Comparison of ENCODE assay signal across 8 cellular contexts in genomic region chr2:206556357-206556949, GRCh38.
DNase-seq lines count a peak whose midpoint lies in the region; TF ChIP-seq lines count a peak whose summit lies in the region.

No MANE protein-coding gene starts in this region.

- H3K4me3 Mint-ChIP-seq in MCF 10A (ENCODE audit: unreplicated experiment) = no peak overlapping the region

- no peak overlapping the region for H3K27ac Mint-ChIP-seq in MCF 10A (ENCODE audit: low read depth, unreplicated experiment)

- H3K4me1 ChIP-seq in breast epithelium (no peaks in the 10 kb centered on the region), fibroblast of lung (ENCODE audit: control insufficient read depth, extremely low read depth, insufficient read depth, low read length) (no peaks in the 10 kb centered on the region)

- no peak overlapping the region for H3K4me3 ChIP-seq in breast epithelium
- no peak overlapping the region for H3K4me3 ChIP-seq in fibroblast of lung (replicated peaks in 1 of 4; ENCODE audit: control extremely low read depth in 1 of 4, insufficient read depth in 1 of 4, low read depth in 3 of 4, low read length in 4 of 4)

- no peaks in the 10 kb centered on the region for H3K36me3 Mint-ChIP-seq in MCF 10A (ENCODE audit: insufficient read depth, unreplicated experiment)

- peaks cover 6% of the 10 kb centered on the region for H3K4me1 Mint-ChIP-seq in MCF 10A (ENCODE audit: insufficient read depth, unreplicated experiment)

- no peak overlapping the region for H2AFZ ChIP-seq in fibroblast of lung (ENCODE audit: low read length)

- no peaks in the 10 kb centered on the region for H3K27me3 ChIP-seq in breast epithelium
- no peaks in the 10 kb centered on the region for H3K27me3 ChIP-seq in fibroblast of lung (ENCODE audit: control insufficient read depth, insufficient read depth, low read length)

- H3K4me2 ChIP-seq in fibroblast of lung (ENCODE audit: extremely low read depth, insufficient read depth, low read length) = no peak overlapping the region

- BruUV-seq in MCF 10A (replicated peaks; lab: Mats Ljungman, UMichigan) = no TSS peak

- H3K27ac ChIP-seq in breast epithelium (no peak overlapping the region), fibroblast of lung (ENCODE audit: insufficient read depth, low read length) (no peak overlapping the region)

- H3K79me2 ChIP-seq in fibroblast of lung (ENCODE audit: control insufficient read depth, insufficient read depth, low read length) = no peaks in the 10 kb centered on the region

- no peak overlapping the region for H3K9ac ChIP-seq in fibroblast of lung (ENCODE audit: insufficient read depth, low read length)

- TF ChIP-seq CTCF in MCF 10A (IDR thresholded peaks at IDR 0.05; ENCODE audit: unreplicated experiment) (peak; percentile 49), breast epithelium (IDR thresholded peaks at IDR 0.05) (no peak), fibroblast of lung (conservative IDR thresholded peaks at IDR 0.05 in 1 of 2, IDR thresholded peaks at IDR 0.05 in 1 of 2; ENCODE audit: low read depth in 1 of 2, low read length in 2 of 2) (peak; percentile 36 to 60)

- H3K36me3 ChIP-seq in breast epithelium = no peaks in the 10 kb centered on the region
- H3K36me3 ChIP-seq in fibroblast of lung (ENCODE audit: control insufficient read depth, insufficient read depth, low read length) = no peaks in the 10 kb centered on the region

- no peak for TF ChIP-seq POLR2A in breast epithelium (IDR thresholded peaks at IDR 0.05)

- H3K9me3 Mint-ChIP-seq in MCF 10A (ENCODE audit: unreplicated experiment) = no peaks in the 10 kb centered on the region

- intact Hi-C loops in MCF 10A (cut with micrococcal nuclease) = loop anchor here (1.0 to 5.0 kb wide), 3 partner anchors 211 to 394 kb away; partner anchors contain the start of genes FASTKD2 and MDH1B
- intact Hi-C loops in breast epithelium (cut with DNase I; ENCODE audit: low total_unique reads) = no loop called here

- peak; percentile 57 for DNase-seq in MCF 10A (ENCODE audit: unreplicated experiment)
- DNase-seq in breast epithelium (ENCODE audit: low spot score in 2 of 2) = no peak
- DNase-seq in HT1080 (ENCODE audit: low read depth) = peak; percentile 48
- peak; percentile 47 for DNase-seq in RPMI7951 (ENCODE audit: low read depth)
- DNase-seq in fibroblast of lung (ENCODE audit: low read depth in 2 of 2) = peak; percentile 47 to 73
- peak; percentile 6 for DNase-seq in smooth muscle cell of the brain vasculature (ENCODE audit: low read depth, low spot score)
- DNase-seq in UCSD-AML1 (lab: John Stamatoyannopoulos, UW; ENCODE audit: unreplicated experiment) = no peak
- DNase-seq in 8988T = no peak

- H3K9me3 ChIP-seq in breast epithelium = no peaks in the 10 kb centered on the region
- no peaks in the 10 kb centered on the region for H3K9me3 ChIP-seq in fibroblast of lung (ENCODE audit: control insufficient read depth, insufficient read depth, low read depth, low read length)

- POLR2A ChIA-PET in MCF 10A (lab: Yijun Ruan, JAX) = no interaction called here

- H4K20me1 ChIP-seq in fibroblast of lung (ENCODE audit: control insufficient read depth, extremely low read depth, insufficient read depth, low read length) = no peaks in the 10 kb centered on the region

- CTCF ChIA-PET in MCF 10A (lab: Yijun Ruan, JAX) = interaction anchor here (0.5 to 4.2 kb wide), 25 partner anchors 9 to 1261 kb away, joined by 3 to 36 read pairs (median 4); no protein-coding TSS in a partner anchor

- H3K27me3 Mint-ChIP-seq in MCF 10A (ENCODE audit: insufficient read depth, unreplicated experiment) = peaks cover 12% of the 10 kb centered on the region

Comparison
In these comparisons a context has a peak if more than half of its experiments do, and no peak if none do; other contexts are left out.
1. DNase-seq: peak in MCF 10A (single experiment), HT1080 (single experiment), RPMI7951 (single experiment), fibroblast of lung (2 of 2) and smooth muscle cell of the brain vasculature (single experiment); none in breast epithelium (0 of 2), UCSD-AML1 (single experiment) and 8988T (single experiment).
2. CTCF ChIP-seq: peak in MCF 10A (single experiment) and fibroblast of lung (2 of 2); none in breast epithelium (0 of 3).